26 cellular contexts compared by ENCODE assay signal in genomic region chr20:19449051-19449450, GRCh38.
DNase-seq lines count a peak whose midpoint lies in the region; TF ChIP-seq lines count a peak whose summit lies in the region.
"Had no signal": no experiment of that assay in that cellular context is flagged by ENCODE, and none has a peak within 500 bp of the region (broad histone marks: within the 10 kb centered on the region; RNA-seq: fewer than 3 reads in every experiment).

No MANE protein-coding gene starts in this region.

- no peak overlapping the region for H4K91ac ChIP-seq in neuronal stem cell (ENCODE audit: low read depth, low read length, poor library complexity)

- H3K23ac ChIP-seq in neuronal stem cell (ENCODE audit: low read depth, low read length, poor library complexity) = no peak overlapping the region

- H3K27me3 ChIP-seq in ovary = no peaks in the 10 kb centered on the region
- no peaks in the 10 kb centered on the region for H3K27me3 ChIP-seq in uterus
- H3K27me3 ChIP-seq in neuronal stem cell (ENCODE audit: control insufficient read depth in 3 of 3, insufficient read depth in 3 of 3, low read depth in 1 of 3, low read length in 3 of 3) = no peaks in the 10 kb centered on the region
- H3K27me3 ChIP-seq: esophagus muscularis mucosa, suprapubic skin had no signal

- H3K9ac ChIP-seq in neuronal stem cell (ENCODE audit: low read depth, low read length, poor library complexity) = no peak overlapping the region

- no peak overlapping the region for H3K4ac ChIP-seq in neuronal stem cell (ENCODE audit: low read length)

- no peak overlapping the region for H3K18ac ChIP-seq in neuronal stem cell (ENCODE audit: low read length)

- TF ChIP-seq CTCF in choroid plexus epithelial cell (conservative IDR thresholded peaks at IDR 0.05; ENCODE audit: low read depth, low read length) (no peak), ovary (IDR thresholded peaks at IDR 0.05) (no peak), uterus (IDR thresholded peaks at IDR 0.05) (no peak)

- H3K14ac ChIP-seq in neuronal stem cell (ENCODE audit: low read length) = no peak overlapping the region

- H3K4me1 ChIP-seq in ovary (ENCODE audit: insufficient read depth) (peaks cover 4% of the 10 kb centered on the region), uterus (peaks cover 0 to 4% of the 10 kb centered on the region in 2 donors), neuronal stem cell (ENCODE audit: control insufficient read depth in 2 of 2, insufficient read depth in 1 of 2, low read depth in 1 of 2, low read length in 2 of 2) (no peaks in the 10 kb centered on the region)
- H3K4me1 ChIP-seq: suprapubic skin had no signal

- WGBS in ovary, 3 donors = 19 to 36% (median 28%) methylated on average over 5 to 8 of the region's 8 CpGs
- WGBS in neuronal stem cell (ENCODE audit: extremely low coverage in 2 of 2, insufficient read length in 2 of 2, insufficient replicate concordance in 1 of 2), 2 donors = no CpG with 5 or more reads among the region's 8 CpGs

- DNase-seq in M059J (ENCODE audit: low read depth) (peak; percentile 60), choroid plexus epithelial cell (ENCODE audit: low read depth) (peak; percentile 6), ovary (peak; percentile 52 to 80 (median 64)), uterus (peak; percentile 74 to 75), D341Med (ENCODE audit: low spot score) (no peak), neuronal stem cell (ENCODE audit: low spot score) (no peak), NCI-H1436 treated with DMSO at 0.1 percent for 48 hours (lab: John Stamatoyannopoulos, UW) (no peak)
- DNase-seq: activated B cell treated with CpG ODN at 0.5 μM for 24 hours; activated CD4-positive, alpha-beta T cell treated with anti-CD3 and anti-CD28 coated beads, Interleukin-2, amount 50 U/mL, for 1 hour; activated effector memory CD4-positive, alpha-beta T cell treated with anti-CD3 and anti-CD28 coated beads, Interleukin-2, amount 50 U/mL, for 16 hours; activated T-cell treated with anti-CD3 and anti-CD28 coated beads, Interleukin-2, amount 50 U/mL, for 1 hour; central memory CD4-positive, alpha-beta T cell; dermis blood vessel endothelial cell; GF-D8; left ventricle myocardium superior; naive B cell; NCI-H1694 treated with DMSO at 0.1 percent for 48 hours; NCI-H2171; NCI-H524; NK-92 treated with Interleukin-12 subunit alpha and Interleukin-12 subunit beta, amount 100 ng/mL, for 24 hours; occipital lobe; stimulated activated naive CD4-positive, alpha-beta T cell treated with Interleukin-2 at 50 U/mL for 16 hours had no signal

- H3K36me3 ChIP-seq in ovary (no peaks in the 10 kb centered on the region), uterus (no peaks in the 10 kb centered on the region), neuronal stem cell (replicated peaks in 1 of 2; ENCODE audit: control insufficient read depth in 2 of 2, insufficient read depth in 2 of 2, low read length in 2 of 2) (no peaks in the 10 kb centered on the region)
- H3K36me3 ChIP-seq: esophagus muscularis mucosa, suprapubic skin had no signal

- H2AFZ ChIP-seq in neuronal stem cell (ENCODE audit: low read length) = no peak overlapping the region

- TF ChIP-seq EP300 in ovary (IDR thresholded peaks at IDR 0.05) = no peak

- no peak overlapping the region for H2BK15ac ChIP-seq in neuronal stem cell (ENCODE audit: low read length)

- no peak overlapping the region for H3K4me3 ChIP-seq in choroid plexus epithelial cell (ENCODE audit: low read depth, low read length)
- no peak overlapping the region for H3K4me3 ChIP-seq in ovary
- H3K4me3 ChIP-seq in uterus = no peak overlapping the region
- H3K4me3 ChIP-seq in neuronal stem cell (ENCODE audit: low read length in 2 of 2) = no peak overlapping the region
- H3K4me3 ChIP-seq: esophagus muscularis mucosa, skin epidermis, suprapubic skin had no signal

- no peak overlapping the region for H3K4me2 ChIP-seq in neuronal stem cell (ENCODE audit: insufficient read depth, low read length, poor library complexity, severe bottlenecking)

- no peaks in the 10 kb centered on the region for H3K79me1 ChIP-seq in neuronal stem cell (ENCODE audit: low read depth, low read length)

- H3K27ac ChIP-seq in ovary (no peak overlapping the region), uterus (peak overlapping the region; percentile 12 to 35), neuronal stem cell (replicated peaks; ENCODE audit: low read length) (no peak overlapping the region)
- H3K27ac ChIP-seq: C4-2B, esophagus muscularis mucosa, skin epidermis, suprapubic skin had no signal

- intact Hi-C loops in ovary (cut with DNase I) (no loop called here), uterus (cut with DNase I; ENCODE audit: low total_unique reads) (no loop called here)

- H3K9me3 ChIP-seq in ovary = no peaks in the 10 kb centered on the region
- H3K9me3 ChIP-seq in uterus = no peaks in the 10 kb centered on the region
- no peaks in the 10 kb centered on the region for H3K9me3 ChIP-seq in neuronal stem cell (replicated peaks in 1 of 2; ENCODE audit: control insufficient read depth in 2 of 2, insufficient read depth in 1 of 2, low read depth in 1 of 2, low read length in 2 of 2)
- H3K9me3 ChIP-seq: suprapubic skin had no signal

- no peak overlapping the region for H4K8ac ChIP-seq in neuronal stem cell (ENCODE audit: low read depth, low read length)

- H2AK5ac ChIP-seq in neuronal stem cell (ENCODE audit: low read depth, low read length) = no peak overlapping the region

- no peak overlapping the region for H2BK120ac ChIP-seq in neuronal stem cell (ENCODE audit: low read depth, low read length)

- H2BK12ac ChIP-seq in neuronal stem cell (ENCODE audit: low read length) = no peak overlapping the region

- no peak overlapping the region for H2BK5ac ChIP-seq in neuronal stem cell (ENCODE audit: low read length)

- TF ChIP-seq POLR2A in ovary (IDR thresholded peaks at IDR 0.05) = no peak
- no peak for TF ChIP-seq POLR2A in uterus (IDR thresholded peaks at IDR 0.05)

Comparison
In these comparisons a context has a peak if more than half of its experiments do, and no peak if none do; other contexts are left out.
1. DNase-seq: peak in M059J (single experiment), choroid plexus epithelial cell (single experiment), ovary (5 of 5) and uterus (2 of 2); none in D341Med (single experiment), neuronal stem cell (single experiment) and NCI-H1436 treated with DMSO at 0.1 percent for 48 hours (single experiment).
2. H3K27ac ChIP-seq: peak in uterus (2 of 2); none in ovary (0 of 2) and neuronal stem cell (single experiment).